17 cellular contexts compared by ENCODE assay signal in genomic region chr3:149670742-149671492, GRCh38. TPM values are rescaled to one million over a fixed set of nuclear protein-coding genes. Genes with fewer than 3 reads are reported as not detected.
DNase-seq lines count a peak whose midpoint lies in the region; ATAC-seq and TF ChIP-seq lines count a peak whose summit lies in the region.
"Had no signal": no experiment of that assay in that cellular context is flagged by ENCODE, and none has a peak within 500 bp of the region (broad histone marks: within the 10 kb centered on the region; RNA-seq: fewer than 3 reads in every experiment).

No MANE protein-coding gene starts in this region.

- H3K9me3 ChIP-seq in right lobe of liver: no peaks in the 10 kb centered on the region
- H3K9me3 ChIP-seq: pancreas, SJSA1 had no signal

- ATAC-seq in GM19023 (IDR thresholded peaks at IDR 0.05; ENCODE audit: unreplicated experiment): peak; percentile 69
- ATAC-seq in HG03280 (IDR thresholded peaks at IDR 0.05; ENCODE audit: unreplicated experiment): peak; percentile 70
- ATAC-seq in right lobe of liver: peak; percentile 42 to 53 (median 47)
- ATAC-seq in HG03342 (IDR thresholded peaks at IDR 0.05; ENCODE audit: unreplicated experiment): no peak

- peaks cover 0 to 8% (median 0%) of the 10 kb centered on the region in 4 donors for H3K4me1 ChIP-seq in right lobe of liver
- H3K4me1 ChIP-seq: pancreas, SJSA1 had no signal

- intact Hi-C loops in right lobe of liver (cut with DNase I) (no loop called here), cardiac septum (cut with DNase I) (no loop called here)

- H3K27ac ChIP-seq in right lobe of liver (no peak overlapping the region), caudate nucleus (ENCODE audit: low read depth, low read length) (no peak overlapping the region)
- H3K27ac ChIP-seq: pancreas, SJSA1 had no signal

- TF ChIP-seq CTCF in right lobe of liver (IDR thresholded peaks at IDR 0.05): no peak

- DNase-seq in astrocyte of the hippocampus (ENCODE audit: low read depth, low spot score) (peak; percentile 45), right lobe of liver (no peak), CD1c-positive myeloid dendritic cell (ENCODE audit: extremely low spot score) (no peak), cardiac septum (ENCODE audit: low spot score) (no peak), caudate nucleus (lab: John Stamatoyannopoulos, UW) (no peak)
- DNase-seq: activated CD4-positive, alpha-beta T cell treated with anti-CD3 and anti-CD28 coated beads for 48 hours; activated T-cell treated with anti-CD3 and anti-CD28 coated beads, Interleukin-2, amount 50 U/mL, for 24 hours; DMS 273 treated with DMSO at 0.1 percent for 48 hours; NCI-H1092 treated with DMSO at 0.1 percent for 48 hours; NCI-H2171; NK-92 treated with Interleukin-12 subunit alpha and Interleukin-12 subunit beta, amount 100 ng/mL, for 24 hours; pancreas; small intestine had no signal

- 29% methylated on average over 10 of the region's 10 CpGs for WGBS in right lobe of liver (ENCODE audit: insufficient coverage, low coverage, low lambda C conversion rate, missing lambda C conversion rate)

- no peaks in the 10 kb centered on the region for H3K27me3 ChIP-seq in right lobe of liver
- H3K27me3 ChIP-seq: pancreas, SJSA1 had no signal

- no peak overlapping the region for H3K4me3 ChIP-seq in right lobe of liver
- H3K4me3 ChIP-seq: pancreas, SJSA1 had no signal

- no peak for TF ChIP-seq POLR2A in right lobe of liver (IDR thresholded peaks at IDR 0.05)

- H3K36me3 ChIP-seq in right lobe of liver: no peaks in the 10 kb centered on the region
- H3K36me3 ChIP-seq: pancreas, SJSA1 had no signal

RNA-seq across cellular contexts. Expression of gene WWTR1, which starts 13.1 kb away (rescaled TPM):
- total RNA-seq in right lobe of liver (10 to 100 TPM; 10.6 to 19.7 (median 15.3) TPM), cardiac septum (82.7 TPM)
